27 cellular contexts compared by ENCODE assay signal in genomic region chr13:67390462-67391093, GRCh38.
DNase-seq lines count a peak whose midpoint lies in the region; ATAC-seq, FAIRE-seq and TF ChIP-seq lines count a peak whose summit lies in the region.
"Had no signal": no experiment of that assay in that cellular context is flagged by ENCODE, and none has a peak within 500 bp of the region (broad histone marks: within the 10 kb centered on the region; RNA-seq: fewer than 3 reads in every experiment).

No MANE protein-coding gene starts in this region.

- H3K27me3 ChIP-seq in SK-N-SH (ENCODE audit: insufficient read depth) (no peaks in the 10 kb centered on the region), K562 (ENCODE audit: control insufficient read depth in 2 of 2, insufficient read depth in 2 of 2, low read length in 2 of 2) (no peaks in the 10 kb centered on the region)
- H3K27me3 ChIP-seq: adrenal gland, BE2C, tibial artery had no signal

- H3K36me3 ChIP-seq in SK-N-SH (replicated peaks in 1 of 2; ENCODE audit: control insufficient read depth in 1 of 2, insufficient read depth in 2 of 2, low read length in 1 of 2): no peaks in the 10 kb centered on the region
- H3K36me3 ChIP-seq in K562 (ENCODE audit: control insufficient read depth, insufficient read depth, low read length): no peaks in the 10 kb centered on the region
- H3K36me3 ChIP-seq: adrenal gland, BE2C, tibial artery had no signal

- ATAC-seq in SK-N-SH treated with all-trans-retinoic acid at 6 μM for 48 hours (peak; percentile 62; the same call in 2 of the 3 replicates), K562 (no peak), GM21423 (IDR thresholded peaks at IDR 0.05; ENCODE audit: unreplicated experiment) (no peak)
- ATAC-seq: activated CD4-positive, CD25-positive, alpha-beta regulatory T cell treated with anti-CD3 and anti-CD28 coated beads, Interleukin-2, amount 50 U/mL, for 24 hours; activated CD8-positive, alpha-beta T cell treated with anti-CD3 and anti-CD28 coated beads, Interleukin-2, amount 10 ng/mL, durations not matched to agents 7 days and 5 days; psoas muscle had no signal

- DNase-seq in SK-N-SH (no peak), K562 (ENCODE audit: extremely low read depth in 1 of 4, low spot score in 3 of 4) (no peak), foreskin fibroblast (peak; percentile 25 to 62), head of caudate nucleus (no peak), DMS153 (lab: John Stamatoyannopoulos, UW) (no peak), GM19238 (ENCODE audit: insufficient read length, low spot score) (no peak)
- DNase-seq: 8988T; activated CD8-positive, alpha-beta T cell treated with anti-CD3 and anti-CD28 coated beads, Interleukin-2, amount 10 ng/mL, durations not matched to agents 7 days and 5 days; activated gamma-delta T cell treated with Interleukin-2 at 50 U/mL for 16 hours; adrenal gland; BE2C; Caco-2; central memory CD4-positive, alpha-beta T cell; KBM-7; MV-4-11; NCI-H1694 treated with DMSO at 0.1 percent for 48 hours; NCI-H2171 treated with DMSO at 0.1 percent for 48 hours; NCI-H526 treated with DMSO at 0.1 percent for 48 hours; psoas muscle; stimulated activated CD4-positive, alpha-beta T cell treated with anti-CD3 and anti-CD28 coated beads, Interleukin-4, amount 100 ng/mL, for 1 hour; stimulated activated naive CD4-positive, alpha-beta T cell treated with Interleukin-2 at 50 U/mL for 16 hours; tibial artery had no signal

- H3K9ac ChIP-seq in SK-N-SH (no peak overlapping the region), K562 (ENCODE audit: insufficient read depth in 1 of 2, low read depth in 2 of 2, low read length in 2 of 2) (no peak overlapping the region)

- TF ChIP-seq RAD21 in SK-N-SH (IDR thresholded peaks at IDR 0.05; ENCODE audit: low read length) (no peak), K562 (CRISPR knock-in tag; conservative IDR thresholded peaks at IDR 0.05 in 1 of 2, IDR thresholded peaks at IDR 0.05 in 1 of 2) (no peak)

- TF ChIP-seq EP300 in SK-N-SH (IDR thresholded peaks at IDR 0.05; ENCODE audit: borderline replicate concordance in 1 of 2, low read depth in 1 of 2, low read length in 1 of 2): no peak
- TF ChIP-seq EP300 in K562 (IDR thresholded peaks at IDR 0.05; ENCODE audit: low read length): no peak

- FAIRE-seq in K562 (lab: Jason Lieb, UNC): no peak

- H3K9me1 ChIP-seq in K562 (ENCODE audit: control insufficient read depth, insufficient read depth, low read length): no peaks in the 10 kb centered on the region

- POLR2A ChIA-PET in SK-N-SH (lab: Yijun Ruan, JAX): no interaction called here
- POLR2A ChIA-PET in K562 (lab: Yijun Ruan, JAX): no interaction called here

- H3K4me1 ChIP-seq in SK-N-SH (ENCODE audit: control insufficient read depth in 1 of 2, insufficient read depth in 2 of 2, low read depth in 1 of 2, low read length in 1 of 2): no peaks in the 10 kb centered on the region
- H3K4me1 ChIP-seq in K562 (replicated peaks in 1 of 2; ENCODE audit: control insufficient read depth in 2 of 2, insufficient read depth in 2 of 2, low read length in 2 of 2): no peaks in the 10 kb centered on the region
- H3K4me1 ChIP-seq: adrenal gland, BE2C, Caco-2, psoas muscle, tibial artery had no signal

- H4K20me1 ChIP-seq in SK-N-SH (ENCODE audit: insufficient read depth) (no peaks in the 10 kb centered on the region), K562 (replicated peaks; ENCODE audit: control insufficient read depth, insufficient read depth, low read length) (no peaks in the 10 kb centered on the region)

- 46% methylated on average over 2 of the region's 2 CpGs for WGBS in SK-N-SH (ENCODE audit: low lambda C conversion rate)
- 5% methylated on average over 2 of the region's 2 CpGs for WGBS in K562 (ENCODE audit: insufficient coverage, low coverage, missing lambda C conversion rate)

- H3K4me2 ChIP-seq in SK-N-SH (no peak overlapping the region), K562 (ENCODE audit: insufficient read depth, low read length) (no peak overlapping the region)
- H3K4me2 ChIP-seq: smooth muscle cell had no signal

- no peaks in the 10 kb centered on the region for H3K9me3 ChIP-seq in SK-N-SH
- H3K9me3 ChIP-seq in K562 (replicated peaks; ENCODE audit: control insufficient read depth, insufficient read depth, low read depth, low read length): no peaks in the 10 kb centered on the region
- H3K9me3 ChIP-seq: adrenal gland, BE2C, Caco-2, psoas muscle, tibial artery had no signal

- H3K27ac ChIP-seq in SK-N-SH (ENCODE audit: low read depth in 2 of 2, low read length in 1 of 2) (no peak overlapping the region), K562 (ENCODE audit: extremely low read depth, low read depth, low read length) (no peak overlapping the region)
- H3K27ac ChIP-seq: adrenal gland, epithelial cell of prostate, psoas muscle, tibial artery had no signal

- H2AFZ ChIP-seq in SK-N-SH (ENCODE audit: low read depth) (no peak overlapping the region), K562 (ENCODE audit: low read depth, low read length) (no peak overlapping the region)

- CTCF ChIA-PET in SK-N-SH (lab: Yijun Ruan, JAX) (no interaction called here), K562 (lab: Yijun Ruan, JAX; ENCODE audit: low intra/inter-chr PET ratio) (no interaction called here)

- intact Hi-C loops in K562 (cut with micrococcal nuclease): no loop called here
- intact Hi-C loops in head of caudate nucleus (cut with DNase I): no loop called here

- H3F3A ChIP-seq in SK-N-SH (replicated peaks; ENCODE audit: insufficient read depth): no peaks in the 10 kb centered on the region

- H3K9me2 ChIP-seq in SK-N-SH: no peaks in the 10 kb centered on the region

- in situ Hi-C loops in K562 (cut with MboI): no loop called here

- no peak for TF ChIP-seq CTCF in SK-N-SH (IDR thresholded peaks at IDR 0.05)
- no peak for TF ChIP-seq CTCF in K562 (IDR thresholded peaks at IDR 0.05 in 2 of 3, conservative IDR thresholded peaks at IDR 0.05 in 1 of 3; ENCODE audit: insufficient read depth in 2 of 3, low read depth in 1 of 3, low read length in 3 of 3)
- TF ChIP-seq CTCF in foreskin fibroblast (IDR thresholded peaks at IDR 0.05; ENCODE audit: low read depth, low read length): no peak

- H3K4me3 ChIP-seq in SK-N-SH (ENCODE audit: low read depth in 2 of 2, low read length in 1 of 2) (no peak overlapping the region), K562 (no peak overlapping the region), foreskin fibroblast (ENCODE audit: low read depth in 1 of 2, low read length in 2 of 2) (no peak overlapping the region)
- H3K4me3 ChIP-seq: adrenal gland, psoas muscle, smooth muscle cell, tibial artery had no signal

- TF ChIP-seq POLR2A in K562 (conservative IDR thresholded peaks at IDR 0.05): no peak

- H3K79me2 ChIP-seq in SK-N-SH (ENCODE audit: insufficient read depth) (no peaks in the 10 kb centered on the region), K562 (ENCODE audit: control insufficient read depth, insufficient read depth, low read length) (no peaks in the 10 kb centered on the region)

- no TSS peak for BruUV-seq in K562 (replicated peaks; lab: Mats Ljungman, UMichigan)

TF ChIP-seq in SK-N-SH, 30 proteins besides CTCF, POLR2A, EP300 and RAD21:
- no peak for TF ChIP-seq SIN3A (IDR thresholded peaks at IDR 0.05; ENCODE audit: borderline replicate concordance, low read depth, low read length)

TF ChIP-seq in K562, 482 proteins besides CTCF, POLR2A, EP300 and RAD21:
- TF ChIP-seq SMARCE1 (IDR thresholded peaks at IDR 0.05): no peak
- peak; percentile 17; the same call in 1 of the 2 replicates for TF ChIP-seq ATF3 (IDR thresholded peaks at IDR 0.05)
- no peak for TF ChIP-seq ATF3 (CRISPR knock-in tag; conservative IDR thresholded peaks at IDR 0.05)
- no peak for TF ChIP-seq E2F1 (CRISPR knock-in tag; IDR thresholded peaks at IDR 0.05)
- no peak for TF ChIP-seq CREB3L1 (IDR thresholded peaks at IDR 0.05; ENCODE audit: borderline replicate concordance, low read depth)
- TF ChIP-seq ARNT (IDR thresholded peaks at IDR 0.05): no peak
- TF ChIP-seq JUND (IDR thresholded peaks at IDR 0.05; ENCODE audit: borderline replicate concordance, low read depth, low read length): peak; percentile 11; the same call in 1 of the 2 replicates
- no peak for TF ChIP-seq JUND (tag; IDR thresholded peaks at IDR 0.05; ENCODE audit: borderline replicate concordance, low read depth, low read length)
- TF ChIP-seq FOXP1 (CRISPR knock-in tag; IDR thresholded peaks at IDR 0.05): no peak
- no peak for TF ChIP-seq ZNF766 (CRISPR knock-in tag; conservative IDR thresholded peaks at IDR 0.05)
- TF ChIP-seq TEAD1 (CRISPR knock-in tag; IDR thresholded peaks at IDR 0.05): no peak
TF ChIP-seq in K562: peak in this region for 2.

Comparison
In these comparisons a context has a peak if more than half of its experiments do, and no peak if none do; other contexts are left out.
1. DNase-seq: peak in foreskin fibroblast (2 of 2); none in SK-N-SH (single experiment), K562 (0 of 4), head of caudate nucleus (0 of 42), DMS153 (single experiment) and GM19238 (single experiment).